26 cellular contexts compared by ENCODE assay signal in the genomic region with DNA sequence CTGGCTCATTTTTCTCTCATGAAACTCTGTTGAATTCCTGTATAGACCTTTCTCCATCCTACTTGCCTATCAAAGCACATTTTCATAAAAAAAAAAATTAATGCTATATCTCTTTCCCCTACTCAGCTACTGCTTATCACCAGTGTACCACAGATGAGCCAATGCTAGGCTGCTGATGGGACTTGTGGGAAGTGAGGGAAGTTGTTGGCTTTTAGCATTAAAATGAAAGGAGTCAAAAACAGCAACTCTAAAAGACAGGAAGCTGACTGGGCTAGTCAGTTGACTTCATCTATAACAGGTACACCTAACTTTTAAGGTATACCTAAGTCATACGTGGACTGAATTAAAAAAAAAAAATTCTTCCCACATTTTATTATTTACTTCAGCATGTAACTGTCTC.
"Had no signal": no experiment of that assay in that cellular context is flagged by ENCODE, and none has a peak within 500 bp of the region (broad histone marks: within the 10 kb centered on the region; RNA-seq: fewer than 3 reads in every experiment).

No MANE protein-coding gene starts in this region.

- DNase-seq: activated CD4-positive, alpha-beta memory T cell treated with anti-CD3 and anti-CD28 coated beads for 36 hours; activated CD4-positive, alpha-beta T cell treated with anti-CD3 and anti-CD28 coated beads, Interleukin-2, amount 50 U/mL, for 1 hour; activated CD8-positive, alpha-beta memory T cell treated with anti-CD3 and anti-CD28 coated beads, Interleukin-2, amount 50 U/mL, for 4 hours; activated effector memory CD4-positive, alpha-beta T cell treated with anti-CD3 and anti-CD28 coated beads, Interleukin-2, amount 50 U/mL, for 16 hours; activated naive CD4-positive, alpha-beta T cell treated with anti-CD3 and anti-CD28 coated beads, Interleukin-2, amount 10 ng/mL, durations not matched to agents 7 days and 5 days; activated T-cell treated with anti-CD3 and anti-CD28 coated beads for 4 hours; activated T-cell treated with anti-CD3 and anti-CD28 coated beads, Interleukin-2, amount 50 U/mL, for 48 hours; adrenal gland; body of pancreas; MM.1S; MV-4-11; NCI-H1092; NCI-H1436 treated with DMSO at 0.1 percent for 48 hours; NCI-H1694 treated with DMSO at 0.1 percent for 48 hours; NCI-H2029; NCI-H345; NCI-H526; NCI-H748 treated with DMSO at 0.1 percent for 48 hours; NK-92 treated with Interleukin-12 subunit alpha and Interleukin-12 subunit beta, amount 100 ng/mL, for 24 hours; PC-9; Right ventricle myocardium superior; SW 1271 had no signal

- H3K4me3 Mint-ChIP-seq: activated CD4-positive, alpha-beta memory T cell treated with anti-CD3 and anti-CD28 coated beads for 36 hours; activated naive CD4-positive, alpha-beta T cell treated with anti-CD3 and anti-CD28 coated beads, Interleukin-2, amount 10 ng/mL, durations not matched to agents 7 days and 5 days; activated T-helper 17 cell treated with anti-CD3 and anti-CD28 coated beads, Interleukin-2, amount 50 U/mL, for 72 hours; T-helper 2 cell treated with Interferon-gamma antibody and Interleukin-4, amounts not matched to agents 5 μg/mL and 100 μg/mL, for 36 hours had no signal

- H3K4me3 ChIP-seq: adrenal gland, body of pancreas, breast epithelium, PC-9 had no signal

- H3K4me1 ChIP-seq: adrenal gland, body of pancreas, breast epithelium had no signal

- H3K36me3 ChIP-seq: adrenal gland, breast epithelium had no signal

- H3K27me3 Mint-ChIP-seq: activated CD4-positive, alpha-beta memory T cell treated with anti-CD3 and anti-CD28 coated beads for 36 hours; activated naive CD4-positive, alpha-beta T cell treated with anti-CD3 and anti-CD28 coated beads, Interleukin-2, amount 10 ng/mL, durations not matched to agents 7 days and 5 days; activated T-helper 17 cell treated with anti-CD3 and anti-CD28 coated beads, Interleukin-2, amount 50 U/mL, for 72 hours had no signal

- H3K27ac Mint-ChIP-seq: activated CD4-positive, alpha-beta memory T cell treated with anti-CD3 and anti-CD28 coated beads for 36 hours; activated naive CD4-positive, alpha-beta T cell treated with anti-CD3 and anti-CD28 coated beads, Interleukin-2, amount 10 ng/mL, durations not matched to agents 7 days and 5 days; activated T-helper 17 cell treated with anti-CD3 and anti-CD28 coated beads, Interleukin-2, amount 50 U/mL, for 72 hours; T-helper 2 cell treated with Interferon-gamma antibody and Interleukin-4, amounts not matched to agents 5 μg/mL and 100 μg/mL, for 36 hours had no signal

- H3K4me1 Mint-ChIP-seq: activated T-helper 17 cell treated with anti-CD3 and anti-CD28 coated beads, Interleukin-2, amount 50 U/mL, for 72 hours had no signal

- ATAC-seq: activated T-helper 17 cell treated with anti-CD3 and anti-CD28 coated beads, Interleukin-2, amount 50 U/mL, for 72 hours; body of pancreas had no signal

- H3K27me3 ChIP-seq: adrenal gland, body of pancreas, breast epithelium had no signal

- H3K27ac ChIP-seq: adrenal gland, body of pancreas, breast epithelium, KMS-11, PC-9 had no signal

- H3K9me3 Mint-ChIP-seq: activated T-helper 17 cell treated with anti-CD3 and anti-CD28 coated beads, Interleukin-2, amount 50 U/mL, for 72 hours had no signal
